ENCODE assay signal across 22 cellular contexts in the genomic region with DNA sequence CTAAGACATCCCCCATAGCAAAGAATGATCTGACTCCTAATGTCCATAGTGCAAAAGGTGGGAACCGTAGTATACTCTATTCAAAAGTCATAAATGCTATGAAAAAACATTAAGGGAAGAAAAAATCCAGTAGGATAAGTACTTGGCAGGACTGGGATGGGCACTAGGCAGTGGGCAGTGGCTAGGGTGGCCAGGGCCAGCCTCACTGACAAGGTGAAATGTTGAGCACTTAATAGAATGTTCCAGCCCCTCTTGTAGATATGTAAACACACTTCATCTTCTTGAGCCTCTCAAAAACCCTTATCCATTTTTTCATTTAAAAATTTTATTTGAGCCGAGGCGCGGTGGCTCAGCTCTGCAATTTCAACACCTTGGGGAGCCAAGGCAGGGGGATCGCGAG. TPM values are rescaled to one million over a fixed set of nuclear protein-coding genes. Genes with fewer than 3 reads are reported as not detected.
DNase-seq lines count a peak whose midpoint lies in the region; ATAC-seq, FAIRE-seq and TF ChIP-seq lines count a peak whose summit lies in the region.
"Had no signal": no experiment of that assay in that cellular context is flagged by ENCODE, and none has a peak within 500 bp of the region (broad histone marks: within the 10 kb centered on the region; RNA-seq: fewer than 3 reads in every experiment).

No MANE protein-coding gene starts in this region.

- no peaks in the 10 kb centered on the region for H3K9me1 ChIP-seq in K562 (ENCODE audit: control insufficient read depth, insufficient read depth, low read length)

- no peaks in the 10 kb centered on the region for H3K9me3 ChIP-seq in BLaER1 treated with 17β-estradiol and CSF1 and Interleukin-3, amounts not matched to agents 10 nM and 100 nM (replicated peaks in 1 of 11)
- H3K9me3 ChIP-seq in K562 (replicated peaks; ENCODE audit: control insufficient read depth, insufficient read depth, low read depth, low read length) (no peaks in the 10 kb centered on the region), left lung (no peaks in the 10 kb centered on the region), upper lobe of right lung (no peaks in the 10 kb centered on the region)
- H3K9me3 ChIP-seq: BLaER1, Caco-2, HAP-1 had no signal

- H3K27me3 ChIP-seq in BLaER1 treated with 17β-estradiol and CSF1 and Interleukin-3, amounts not matched to agents 10 nM and 100 nM = peaks cover 35 to 47% (median 42%) of the 10 kb centered on the region in 11 experiments
- H3K27me3 ChIP-seq in K562 (ENCODE audit: control insufficient read depth in 2 of 2, insufficient read depth in 2 of 2, low read length in 2 of 2) (peaks cover 13 to 34% of the 10 kb centered on the region in 2 experiments; a peak in 4 of 5 replicates), left lung (peaks cover 28 to 42% of the 10 kb centered on the region in 2 donors), upper lobe of right lung (peaks cover 38% of the 10 kb centered on the region)

- H3K36me3 Mint-ChIP-seq in glutamatergic neuron (ENCODE audit: unreplicated experiment) = peaks cover 1% of the 10 kb centered on the region
- H3K36me3 Mint-ChIP-seq: CD4-positive, alpha-beta memory T cell had no signal

- H3K27me3 Mint-ChIP-seq in glutamatergic neuron (ENCODE audit: unreplicated experiment) = peaks cover 5% of the 10 kb centered on the region

- no peak for TF ChIP-seq POLR2A in K562 (conservative IDR thresholded peaks at IDR 0.05)

- POLR2A ChIA-PET in K562 (lab: Yijun Ruan, JAX) = no interaction called here

- H3K36me3 ChIP-seq in BLaER1 treated with 17β-estradiol and CSF1 and Interleukin-3, amounts not matched to agents 10 nM and 100 nM = no peaks in the 10 kb centered on the region
- H3K36me3 ChIP-seq in K562 (ENCODE audit: control insufficient read depth, insufficient read depth, low read length) = no peaks in the 10 kb centered on the region
- H3K36me3 ChIP-seq in left lung = no peaks in the 10 kb centered on the region
- H3K36me3 ChIP-seq in upper lobe of right lung = no peaks in the 10 kb centered on the region
- H3K36me3 ChIP-seq: BLaER1, HAP-1 had no signal

- FAIRE-seq in K562 (lab: Jason Lieb, UNC) = no peak
- FAIRE-seq: A204.1, G401.6, GM12892, H54 had no signal

- no peaks in the 10 kb centered on the region for H3K79me2 ChIP-seq in K562 (ENCODE audit: control insufficient read depth, insufficient read depth, low read length)

- peak overlapping the region in 1 of 10 experiments; percentile 9; a peak in 1 of 20 replicates for H3K4me3 ChIP-seq in BLaER1 treated with 17β-estradiol and CSF1 and Interleukin-3, amounts not matched to agents 10 nM and 100 nM
- H3K4me3 ChIP-seq in K562 (no peak overlapping the region), left lung (no peak overlapping the region), upper lobe of right lung (no peak overlapping the region)
- H3K4me3 ChIP-seq: BLaER1, HAP-1 had no signal

- H4K20me1 ChIP-seq in BLaER1 treated with 17β-estradiol and CSF1 and Interleukin-3, amounts not matched to agents 10 nM and 100 nM = no peaks in the 10 kb centered on the region
- 0 out of 2 replicates have a peak, but pooled peaks cover 3% of the 10 kb centered on the region for H4K20me1 ChIP-seq in K562 (replicated peaks; ENCODE audit: control insufficient read depth, insufficient read depth, low read length)

- peaks cover 7% of the 10 kb centered on the region for H3K4me1 Mint-ChIP-seq in glutamatergic neuron (ENCODE audit: low read depth, unreplicated experiment)

- H3K27ac ChIP-seq in BLaER1 treated with 17β-estradiol and CSF1 and Interleukin-3, amounts not matched to agents 10 nM and 100 nM = peak overlapping the region in 7 of 11 experiments; percentile 65 to 90 (median 88); a peak in 13 of 22 replicates
- H3K27ac ChIP-seq in K562 (ENCODE audit: extremely low read depth, low read depth, low read length) (no peak overlapping the region), left lung (no peak overlapping the region), upper lobe of right lung (no peak overlapping the region)
- H3K27ac ChIP-seq: 22Rv1, BLaER1 had no signal

- ATAC-seq in K562 (no peak), left lung (peak; percentile 88), upper lobe of right lung (peak; percentile 55), HG03521 (IDR thresholded peaks at IDR 0.05; ENCODE audit: unreplicated experiment) (no peak)

- intact Hi-C loops in K562 (cut with micrococcal nuclease) = no loop called here
- intact Hi-C loops in left lung (cut with DNase I) = no loop called here
- intact Hi-C loops in upper lobe of right lung (cut with DNase I) = no loop called here

- peaks cover 2% of the 10 kb centered on the region for H3K9me3 Mint-ChIP-seq in glutamatergic neuron (ENCODE audit: unreplicated experiment)
- H3K9me3 Mint-ChIP-seq: HFFc6 had no signal

- in situ Hi-C loops in K562 (cut with MboI) = no loop called here

- H3K9ac ChIP-seq in BLaER1 treated with 17β-estradiol and CSF1 and Interleukin-3, amounts not matched to agents 10 nM and 100 nM = peak overlapping the region in 4 of 11 experiments; percentile 14 to 65 (median 37); a peak in 4 of 22 replicates
- no peak overlapping the region for H3K9ac ChIP-seq in K562 (ENCODE audit: insufficient read depth in 1 of 2, low read depth in 2 of 2, low read length in 2 of 2)
- H3K9ac ChIP-seq: BLaER1 had no signal

- no peak overlapping the region for H2AFZ ChIP-seq in K562 (ENCODE audit: low read depth, low read length)

- CTCF ChIA-PET in K562 (lab: Yijun Ruan, JAX; ENCODE audit: low intra/inter-chr PET ratio) = no interaction called here

- no peak overlapping the region for H3K4me3 Mint-ChIP-seq in glutamatergic neuron (ENCODE audit: unreplicated experiment)
- H3K4me3 Mint-ChIP-seq: B cell; CD4-positive, alpha-beta memory T cell; HFFc6 had no signal

- BruUV-seq in K562 (replicated peaks; lab: Mats Ljungman, UMichigan) = no TSS peak

- DNase-seq in K562 (ENCODE audit: extremely low read depth in 1 of 4, low spot score in 3 of 4) (no peak), left lung (no peak), upper lobe of right lung (peak; percentile 64), NCI-H2107 treated with DMSO at 0.1 percent for 48 hours (lab: John Stamatoyannopoulos, UW; ENCODE audit: unreplicated experiment) (no peak), glutamatergic neuron (no peak)
- DNase-seq: Caco-2; CD4-positive, alpha-beta memory T cell; DMS153; DND-41; GOT3; HFFc6 had no signal

- WGBS in K562 (ENCODE audit: insufficient coverage, low coverage, missing lambda C conversion rate) = 4% methylated on average over 6 of the region's 6 CpGs

- H3K4me2 ChIP-seq in BLaER1 treated with 17β-estradiol and CSF1 and Interleukin-3, amounts not matched to agents 10 nM and 100 nM = peak overlapping the region in 7 of 11 experiments; percentile 65 to 98 (median 72); a peak in 14 of 22 replicates
- no peak overlapping the region for H3K4me2 ChIP-seq in K562 (ENCODE audit: insufficient read depth, low read length)
- H3K4me2 ChIP-seq: BLaER1 had no signal

- TF ChIP-seq RAD21 in K562 (CRISPR knock-in tag; conservative IDR thresholded peaks at IDR 0.05 in 1 of 2, IDR thresholded peaks at IDR 0.05 in 1 of 2) = no peak

- TF ChIP-seq EP300 in K562 (IDR thresholded peaks at IDR 0.05; ENCODE audit: low read length) = no peak

- TF ChIP-seq CTCF in K562 (IDR thresholded peaks at IDR 0.05 in 2 of 3, conservative IDR thresholded peaks at IDR 0.05 in 1 of 3; ENCODE audit: insufficient read depth in 2 of 3, low read depth in 1 of 3, low read length in 3 of 3) (no peak), left lung (IDR thresholded peaks at IDR 0.05) (no peak), upper lobe of right lung (IDR thresholded peaks at IDR 0.05) (no peak), glutamatergic neuron (IDR thresholded peaks at IDR 0.05; ENCODE audit: partially characterized antibody, unreplicated experiment) (no peak)

- H3K27ac Mint-ChIP-seq in glutamatergic neuron (ENCODE audit: unreplicated experiment) = no peak overlapping the region
- H3K27ac Mint-ChIP-seq: B cell; CD4-positive, alpha-beta memory T cell; HFFc6 had no signal

- peaks cover 0 to 91% (median 42%) of the 10 kb centered on the region in 10 experiments; a peak in 15 of 20 replicates for H3K4me1 ChIP-seq in BLaER1 treated with 17β-estradiol and CSF1 and Interleukin-3, amounts not matched to agents 10 nM and 100 nM
- peaks cover 0 to 20% of the 10 kb centered on the region in 2 experiments; a peak in 2 of 5 replicates for H3K4me1 ChIP-seq in K562 (replicated peaks in 1 of 2; ENCODE audit: control insufficient read depth in 2 of 2, insufficient read depth in 2 of 2, low read length in 2 of 2)
- peaks cover 0 to 40% of the 10 kb centered on the region in 2 donors for H3K4me1 ChIP-seq in left lung
- H3K4me1 ChIP-seq in upper lobe of right lung = peaks cover 3% of the 10 kb centered on the region
- H3K4me1 ChIP-seq: BLaER1, Caco-2, HAP-1 had no signal

RNA-seq across cellular contexts. Expression of gene CLEC4G, which starts 1.5 kb away (rescaled TPM):
- total RNA-seq in K562 (2011; cell fraction: chromatin; rRNA removed; ENCODE audit: low replicate concordance) = not detected in 2 replicates
- not detected in 2 replicates for total RNA-seq in K562 (2011; cell fraction: nucleolus; rRNA removed)
- total RNA-seq in K562 (2011; cell fraction: nucleoplasm; rRNA removed) = not detected in 2 replicates
- not detected in 2 replicates for total RNA-seq in K562 (2014; rRNA removed)
- total RNA-seq in K562 (2014; rRNA removed; fragmentation: Illumina TruSeq; extraction: Trizol) = not detected in 2 replicates
- total RNA-seq in K562 (2015; rRNA removed; fragmentation: Illumina TruSeq; extraction: Trizol) = not detected in 2 replicates
- not detected in 2 replicates for total RNA-seq in K562 (2021)
- polyA plus RNA-seq in K562 (2011; rRNA removed) = not detected in 2 replicates
- polyA plus RNA-seq in K562 (2011; cell fraction: cytosol; rRNA removed) = not detected in 2 replicates
- polyA plus RNA-seq in K562 (2011; cell fraction: nucleus; rRNA removed) = not detected in 2 replicates
- not detected in 2 replicates for polyA plus RNA-seq in K562 (2012)
- not detected in 2 replicates for polyA plus RNA-seq in K562 (2014; fragmentation: Illumina TruSeq; extraction: Trizol)
- not detected for polyA plus RNA-seq in K562 (2014; fragmentation: Nextera tagmentation; extraction: Ambion mirVana)
- polyA plus RNA-seq in K562 (2014; rRNA removed) = not detected in 2 replicates
- not detected in 2 replicates for polyA minus RNA-seq in K562 (2011; rRNA and poly(A)+ RNA removed)
- not detected in 2 replicates for polyA minus RNA-seq in K562 (2011; cell fraction: cytosol; rRNA and poly(A)+ RNA removed)
- polyA minus RNA-seq in K562 (2011; cell fraction: nucleus; rRNA and poly(A)+ RNA removed) = not detected in 2 replicates
- 1 to 10 TPM; 2.1 to 2.2 TPM for total RNA-seq in left lung
- total RNA-seq in upper lobe of right lung = 1.4 TPM
- total RNA-seq in glutamatergic neuron (ENCODE audit: unreplicated experiment) = 14.8 TPM
- total RNA-seq: B cell; Caco-2; CD4-positive, alpha-beta memory T cell; HFFc6 had no signal
- polyA plus RNA-seq: AG04450; CD4-positive, alpha-beta memory T cell had no signal

RNA-seq across cellular contexts. Expression of gene CD209, which starts 14.0 kb away (rescaled TPM):
- total RNA-seq in K562 (2011; cell fraction: chromatin; rRNA removed; ENCODE audit: low replicate concordance) = not detected in 2 replicates
- not detected in 2 replicates for total RNA-seq in K562 (2011; cell fraction: nucleolus; rRNA removed)
- not detected in 2 replicates for total RNA-seq in K562 (2011; cell fraction: nucleoplasm; rRNA removed)
- total RNA-seq in K562 (2014; rRNA removed) = not detected in 2 replicates
- not detected in 2 replicates for total RNA-seq in K562 (2014; rRNA removed; fragmentation: Illumina TruSeq; extraction: Trizol)
- total RNA-seq in K562 (2015; rRNA removed; fragmentation: Illumina TruSeq; extraction: Trizol) = not detected in 2 replicates
- total RNA-seq in K562 (2021) = not detected in 2 replicates
- 0.01 TPM in 2 replicates for polyA plus RNA-seq in K562 (2011; rRNA removed)
- polyA plus RNA-seq in K562 (2011; cell fraction: cytosol; rRNA removed) = 0.01 and 0.04 TPM in 2 replicates
- not detected in 2 replicates for polyA plus RNA-seq in K562 (2011; cell fraction: nucleus; rRNA removed)
- 0.04 TPM in 1 of 2 replicates, not detected in the other for polyA plus RNA-seq in K562 (2012)
- polyA plus RNA-seq in K562 (2014; fragmentation: Illumina TruSeq; extraction: Trizol) = not detected in 2 replicates
- polyA plus RNA-seq in K562 (2014; fragmentation: Nextera tagmentation; extraction: Ambion mirVana) = not detected
- polyA plus RNA-seq in K562 (2014; rRNA removed) = not detected in 2 replicates
- polyA minus RNA-seq in K562 (2011; rRNA and poly(A)+ RNA removed) = not detected in 2 replicates
- not detected in 2 replicates for polyA minus RNA-seq in K562 (2011; cell fraction: cytosol; rRNA and poly(A)+ RNA removed)
- not detected in 2 replicates for polyA minus RNA-seq in K562 (2011; cell fraction: nucleus; rRNA and poly(A)+ RNA removed)
- total RNA-seq in left lung = 10 to 100 TPM in 1 of 2 donors, 1 to 10 TPM in 1; 9.2 to 10.6 TPM
- total RNA-seq in upper lobe of right lung = 10.6 TPM
- total RNA-seq in glutamatergic neuron (ENCODE audit: unreplicated experiment) = not detected
- total RNA-seq: B cell, Caco-2, HFFc6 had no signal
- polyA plus RNA-seq: AG04450; CD4-positive, alpha-beta memory T cell had no signal

RNA-seq across cellular contexts. Expression of gene CLEC4M, which starts 29.7 kb away (rescaled TPM):
- 0.37 and 0.69 TPM in 2 replicates for total RNA-seq in K562 (2011; cell fraction: chromatin; rRNA removed; ENCODE audit: low replicate concordance)
- total RNA-seq in K562 (2011; cell fraction: nucleolus; rRNA removed) = 0.53 and 0.83 TPM in 2 replicates
- 0.23 TPM in 1 of 2 replicates, not detected in the other for total RNA-seq in K562 (2011; cell fraction: nucleoplasm; rRNA removed)
- total RNA-seq in K562 (2014; rRNA removed) (not detected in 2 replicates), K562 (2014; rRNA removed; fragmentation: Illumina TruSeq; extraction: Trizol) (not detected in 2 replicates), K562 (2015; rRNA removed; fragmentation: Illumina TruSeq; extraction: Trizol) (not detected in 2 replicates), K562 (2021) (0.27 TPM in 1 of 2 replicates, not detected in the other), left lung (1 to 10 TPM in 1 of 2 donors, not detected in 1; 2.7 TPM), upper lobe of right lung (4.8 TPM), glutamatergic neuron (ENCODE audit: unreplicated experiment) (not detected)
- polyA plus RNA-seq in K562 (2011; rRNA removed) (0.18 and 0.62 TPM in 2 replicates), K562 (2014; fragmentation: Illumina TruSeq; extraction: Trizol) (not detected in 2 replicates), K562 (2014; fragmentation: Nextera tagmentation; extraction: Ambion mirVana) (under 1 TPM in 1 of 2 experiments, not detected in 1; 0.08 TPM), K562 (2014; rRNA removed) (not detected in 2 replicates)
- polyA plus RNA-seq in K562 (2011; cell fraction: cytosol; rRNA removed) = 0.19 and 0.32 TPM in 2 replicates
- 2.4 and 4.7 TPM in 2 replicates for polyA plus RNA-seq in K562 (2011; cell fraction: nucleus; rRNA removed)
- 0.05 and 0.58 TPM in 2 replicates for polyA plus RNA-seq in K562 (2012)
- 0.27 TPM in 1 of 2 replicates, not detected in the other for polyA minus RNA-seq in K562 (2011; rRNA and poly(A)+ RNA removed)
- polyA minus RNA-seq in K562 (2011; cell fraction: cytosol; rRNA and poly(A)+ RNA removed) = not detected in 2 replicates
- not detected in 2 replicates for polyA minus RNA-seq in K562 (2011; cell fraction: nucleus; rRNA and poly(A)+ RNA removed)
- total RNA-seq: Caco-2; CD4-positive, alpha-beta memory T cell; HFFc6 had no signal
- polyA plus RNA-seq: AG04450; CD4-positive, alpha-beta memory T cell had no signal

RNA-seq across cellular contexts. Expression of gene FCER2, which starts 31.4 kb away (rescaled TPM):
- 0.19 TPM in 1 of 2 replicates, not detected in the other for total RNA-seq in K562 (2011; cell fraction: chromatin; rRNA removed; ENCODE audit: low replicate concordance)
- total RNA-seq in K562 (2011; cell fraction: nucleolus; rRNA removed) = not detected in 2 replicates
- total RNA-seq in K562 (2011; cell fraction: nucleoplasm; rRNA removed) = not detected in 2 replicates
- total RNA-seq in K562 (2014; rRNA removed) (not detected in 2 replicates), K562 (2014; rRNA removed; fragmentation: Illumina TruSeq; extraction: Trizol) (not detected in 2 replicates), K562 (2015; rRNA removed; fragmentation: Illumina TruSeq; extraction: Trizol) (not detected in 2 replicates), K562 (2021) (0.11 and 0.38 TPM in 2 replicates), left lung (under 1 TPM; 0.58 to 0.73 TPM), upper lobe of right lung (0.58 TPM), glutamatergic neuron (ENCODE audit: unreplicated experiment) (not detected)
- polyA plus RNA-seq in K562 (2011; rRNA removed) (not detected in 2 replicates), K562 (2014; fragmentation: Illumina TruSeq; extraction: Trizol) (not detected in 2 replicates), K562 (2014; fragmentation: Nextera tagmentation; extraction: Ambion mirVana) (not detected), K562 (2014; rRNA removed) (not detected in 2 replicates)
- 0.04 TPM in 2 replicates for polyA plus RNA-seq in K562 (2011; cell fraction: cytosol; rRNA removed)
- polyA plus RNA-seq in K562 (2011; cell fraction: nucleus; rRNA removed) = 0.17 TPM in 1 of 2 replicates, not detected in the other
- 0.17 TPM in 1 of 2 replicates, not detected in the other for polyA plus RNA-seq in K562 (2012)
- polyA minus RNA-seq in K562 (2011; rRNA and poly(A)+ RNA removed) = not detected in 2 replicates
- not detected in 2 replicates for polyA minus RNA-seq in K562 (2011; cell fraction: cytosol; rRNA and poly(A)+ RNA removed)
- not detected in 2 replicates for polyA minus RNA-seq in K562 (2011; cell fraction: nucleus; rRNA and poly(A)+ RNA removed)
- total RNA-seq: Caco-2; CD4-positive, alpha-beta memory T cell; HFFc6 had no signal
- polyA plus RNA-seq: AG04450 had no signal

RNA-seq across cellular contexts. Expression of gene TRAPPC5, which starts 52.7 kb away (rescaled TPM):
- 2.3 and 11.2 TPM in 2 replicates for total RNA-seq in K562 (2011; cell fraction: chromatin; rRNA removed; ENCODE audit: low replicate concordance)
- total RNA-seq in K562 (2011; cell fraction: nucleolus; rRNA removed) = 11.8 and 15.7 TPM in 2 replicates
- total RNA-seq in K562 (2011; cell fraction: nucleoplasm; rRNA removed) = 8.2 and 13.0 TPM in 2 replicates
- total RNA-seq in K562 (2014; rRNA removed) (76.2 and 82.6 TPM in 2 replicates), K562 (2014; rRNA removed; fragmentation: Illumina TruSeq; extraction: Trizol) (0.99 and 2.7 TPM in 2 replicates), K562 (2015; rRNA removed; fragmentation: Illumina TruSeq; extraction: Trizol) (40.9 and 42.0 TPM in 2 replicates), K562 (2021) (76.9 and 81.9 TPM in 2 replicates), left lung (100 to 1,000 TPM; 105 to 106 TPM), upper lobe of right lung (83.9 TPM), glutamatergic neuron (ENCODE audit: unreplicated experiment) (142 TPM)
- polyA plus RNA-seq in K562 (2011; rRNA removed) (29.3 and 56.7 TPM in 2 replicates), K562 (2014; fragmentation: Illumina TruSeq; extraction: Trizol) (3.9 and 21.4 TPM in 2 replicates), K562 (2014; fragmentation: Nextera tagmentation; extraction: Ambion mirVana) (1 to 10 TPM; 2.0 to 4.2 TPM), K562 (2014; rRNA removed) (45.2 and 53.1 TPM in 2 replicates)
- polyA plus RNA-seq in K562 (2011; cell fraction: cytosol; rRNA removed) = 24.8 and 87.6 TPM in 2 replicates
- 27.0 and 33.8 TPM in 2 replicates for polyA plus RNA-seq in K562 (2011; cell fraction: nucleus; rRNA removed)
- 62.7 and 107 TPM in 2 replicates for polyA plus RNA-seq in K562 (2012)
- 14.1 and 25.3 TPM in 2 replicates for polyA minus RNA-seq in K562 (2011; rRNA and poly(A)+ RNA removed)
- 34.8 and 50.1 TPM in 2 replicates for polyA minus RNA-seq in K562 (2011; cell fraction: cytosol; rRNA and poly(A)+ RNA removed)
- polyA minus RNA-seq in K562 (2011; cell fraction: nucleus; rRNA and poly(A)+ RNA removed) = 3.0 and 11.8 TPM in 2 replicates

Comparison
In these comparisons a context has a peak if more than half of its experiments do, and no peak if none do; other contexts are left out.
1. H3K27ac ChIP-seq: peak in BLaER1 treated with 17β-estradiol and CSF1 and Interleukin-3, amounts not matched to agents 10 nM and 100 nM (7 of 11); none in K562 (single experiment), left lung (0 of 2) and upper lobe of right lung (single experiment).
2. ATAC-seq: peak in left lung (single experiment) and upper lobe of right lung (single experiment); none in K562 (single experiment) and HG03521 (single experiment).
3. RNA of gene CD209, which starts 14.0 kb away (total RNA-seq): 9.2 to 10.6 TPM in left lung and 10.6 TPM in upper lobe of right lung (single experiment); not detected in K562 and not detected in glutamatergic neuron (single experiment); every median in the first group is over 4 times any median in the second.